Comparison of ENCODE assay signal across 8 cellular contexts in the genomic region with DNA sequence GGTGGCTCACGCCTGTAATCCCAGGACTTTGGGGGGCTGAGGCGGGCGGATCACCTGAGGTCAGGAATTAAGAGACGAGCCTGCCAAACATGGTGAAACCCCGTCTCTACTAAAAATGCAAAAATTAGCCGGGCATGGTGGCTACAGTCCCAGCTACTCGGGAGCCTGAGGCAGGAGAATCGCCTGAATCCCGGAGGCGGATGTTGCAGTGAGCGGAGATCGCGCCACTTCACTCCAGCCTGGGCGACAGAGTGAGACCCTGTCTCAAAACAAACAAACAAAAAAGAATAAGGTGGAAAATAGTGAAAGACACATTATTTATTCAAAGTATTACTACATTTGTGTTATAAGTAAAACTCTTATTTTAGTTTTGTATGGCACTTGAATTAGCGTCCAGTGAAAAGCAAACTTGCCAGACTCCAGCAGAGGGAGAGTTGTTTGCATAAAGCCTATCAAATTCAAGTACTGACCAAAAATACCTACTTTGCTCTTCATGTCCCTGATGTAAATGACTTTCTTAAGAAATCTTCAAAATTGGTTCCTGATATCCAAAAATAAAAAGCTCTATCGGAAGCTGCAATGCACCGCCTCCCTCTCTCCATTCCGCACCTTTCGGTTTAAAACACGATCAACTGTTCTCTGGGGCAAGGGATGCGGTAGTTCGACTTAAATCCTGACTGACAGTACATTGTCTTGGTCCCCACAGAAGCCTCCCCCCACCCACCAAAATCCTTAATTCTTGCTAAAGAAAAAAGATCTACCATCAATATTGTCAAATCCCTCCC. TPM values are rescaled to one million over a fixed set of nuclear protein-coding genes. Genes with fewer than 3 reads are reported as not detected.
DNase-seq lines count a peak whose midpoint lies in the region; ATAC-seq lines count a peak whose summit lies in the region.

No MANE protein-coding gene starts in this region.

- no peaks in the 10 kb centered on the region for H3K9me3 ChIP-seq in iPS-15b (ENCODE audit: control insufficient read depth, insufficient read depth, low read length)

- H3K4me3 Mint-ChIP-seq in activated CD8-positive, alpha-beta T cell treated with anti-CD3 and anti-CD28 coated beads, Interleukin-2, amount 10 ng/mL, durations not matched to agents 7 days and 5 days = peak overlapping the region; percentile 98
- peak overlapping the region; percentile 98 for H3K4me3 Mint-ChIP-seq in stimulated activated effector memory CD8-positive, alpha-beta T cell treated with anti-CD3 and anti-CD28 coated beads, Interleukin-12 subunit alpha, Interleukin-12 subunit beta, amount 100 ng/mL, for 72 hours

- POLR2A ChIA-PET in activated CD8-positive, alpha-beta T cell treated with anti-CD3 and anti-CD28 coated beads, Interleukin-2, amount 10 ng/mL, durations not matched to agents 7 days and 5 days (lab: Charles Lee) = interaction anchor here (1.1 to 1.9 kb wide), 4 partner anchors 79 to 330 kb away, joined by 3 to 11 read pairs (median 6); partner anchors contain the start of genes GABPB1 and SPPL2A

- peak overlapping the region; percentile 96 for H3K9ac ChIP-seq in iPS-15b (ENCODE audit: low read depth, low read length)

- H3K36me3 ChIP-seq in iPS-15b (ENCODE audit: control insufficient read depth, insufficient read depth, low read length) = no peaks in the 10 kb centered on the region

- peak overlapping the region; percentile 98 for H3K27ac Mint-ChIP-seq in activated CD8-positive, alpha-beta T cell treated with anti-CD3 and anti-CD28 coated beads, Interleukin-2, amount 10 ng/mL, durations not matched to agents 7 days and 5 days
- peak overlapping the region; percentile 88 for H3K27ac Mint-ChIP-seq in stimulated activated effector memory CD8-positive, alpha-beta T cell treated with anti-CD3 and anti-CD28 coated beads, Interleukin-12 subunit alpha, Interleukin-12 subunit beta, amount 100 ng/mL, for 72 hours

- peak overlapping the region; percentile 93 for H3K4me3 ChIP-seq in iPS-15b (ENCODE audit: low read depth, low read length)

- peaks cover 36% of the 10 kb centered on the region for H3K36me3 Mint-ChIP-seq in activated CD8-positive, alpha-beta T cell treated with anti-CD3 and anti-CD28 coated beads, Interleukin-2, amount 10 ng/mL, durations not matched to agents 7 days and 5 days (ENCODE audit: low read depth)
- H3K36me3 Mint-ChIP-seq in stimulated activated effector memory CD8-positive, alpha-beta T cell treated with anti-CD3 and anti-CD28 coated beads, Interleukin-12 subunit alpha, Interleukin-12 subunit beta, amount 100 ng/mL, for 72 hours = peaks cover 65% of the 10 kb centered on the region

- H3K27me3 ChIP-seq in iPS-15b (ENCODE audit: control insufficient read depth, insufficient read depth, low read length) = no peaks in the 10 kb centered on the region

- no peak for ATAC-seq in activated CD8-positive, alpha-beta T cell treated with anti-CD3 and anti-CD28 coated beads, Interleukin-2, amount 10 ng/mL, durations not matched to agents 7 days and 5 days
- ATAC-seq in stimulated activated effector memory CD8-positive, alpha-beta T cell treated with anti-CD3 and anti-CD28 coated beads, Interleukin-12 subunit alpha, Interleukin-12 subunit beta, amount 100 ng/mL, for 72 hours = no peak
- ATAC-seq in HG02870 (IDR thresholded peaks at IDR 0.05; ENCODE audit: unreplicated experiment) = no peak

- DNase-seq in NCI-H82 (lab: John Stamatoyannopoulos, UW) (peak; percentile 56), NCI-H82 treated with DMSO at 0.1 percent for 48 hours (lab: John Stamatoyannopoulos, UW; ENCODE audit: unreplicated experiment) (no peak), NOMO-1 treated with DMSO at 0.1 percent for 48 hours (lab: John Stamatoyannopoulos, UW; ENCODE audit: unreplicated experiment) (no peak), anterior cingulate cortex (lab: John Stamatoyannopoulos, UW) (no peak)
- DNase-seq in activated CD8-positive, alpha-beta T cell treated with anti-CD3 and anti-CD28 coated beads, Interleukin-2, amount 10 ng/mL, durations not matched to agents 7 days and 5 days = peak; percentile 26
- peak in 1 of 2 donors; percentile 46 for DNase-seq in stimulated activated effector memory CD8-positive, alpha-beta T cell treated with anti-CD3 and anti-CD28 coated beads, Interleukin-12 subunit alpha, Interleukin-12 subunit beta, amount 100 ng/mL, for 72 hours (ENCODE audit: low spot score in 2 of 2)

- peaks cover 50% of the 10 kb centered on the region for H3K4me1 Mint-ChIP-seq in activated CD8-positive, alpha-beta T cell treated with anti-CD3 and anti-CD28 coated beads, Interleukin-2, amount 10 ng/mL, durations not matched to agents 7 days and 5 days (ENCODE audit: low read depth)
- peaks cover 64% of the 10 kb centered on the region for H3K4me1 Mint-ChIP-seq in stimulated activated effector memory CD8-positive, alpha-beta T cell treated with anti-CD3 and anti-CD28 coated beads, Interleukin-12 subunit alpha, Interleukin-12 subunit beta, amount 100 ng/mL, for 72 hours

- CTCF ChIA-PET in activated CD8-positive, alpha-beta T cell treated with anti-CD3 and anti-CD28 coated beads, Interleukin-2, amount 10 ng/mL, durations not matched to agents 7 days and 5 days (lab: Charles Lee) = interaction anchor here (1.5 kb wide), 1 partner anchor 11 kb away, joined by 4 read pairs; no protein-coding TSS in a partner anchor

- no peaks in the 10 kb centered on the region for H3K4me1 ChIP-seq in iPS-15b (ENCODE audit: control insufficient read depth, insufficient read depth, low read length)

- H3K9me3 Mint-ChIP-seq in activated CD8-positive, alpha-beta T cell treated with anti-CD3 and anti-CD28 coated beads, Interleukin-2, amount 10 ng/mL, durations not matched to agents 7 days and 5 days (ENCODE audit: insufficient read depth) = no peaks in the 10 kb centered on the region
- no peaks in the 10 kb centered on the region for H3K9me3 Mint-ChIP-seq in stimulated activated effector memory CD8-positive, alpha-beta T cell treated with anti-CD3 and anti-CD28 coated beads, Interleukin-12 subunit alpha, Interleukin-12 subunit beta, amount 100 ng/mL, for 72 hours

- no peaks in the 10 kb centered on the region for H3K27me3 Mint-ChIP-seq in activated CD8-positive, alpha-beta T cell treated with anti-CD3 and anti-CD28 coated beads, Interleukin-2, amount 10 ng/mL, durations not matched to agents 7 days and 5 days (ENCODE audit: low read depth)

RNA-seq across cellular contexts. Expression of gene TRPM7, which starts 1.2 kb away (rescaled TPM):
- 10 to 100 TPM; 38.0 to 40.2 TPM for total RNA-seq in activated CD8-positive, alpha-beta T cell treated with anti-CD3 and anti-CD28 coated beads, Interleukin-2, amount 10 ng/mL, durations not matched to agents 7 days and 5 days

Comparison
In these comparisons a context has a peak if more than half of its experiments do, and no peak if none do; other contexts are left out.
1. DNase-seq: peak in NCI-H82 (single experiment) and activated CD8-positive, alpha-beta T cell treated with anti-CD3 and anti-CD28 coated beads, Interleukin-2, amount 10 ng/mL, durations not matched to agents 7 days and 5 days (single experiment); none in NCI-H82 treated with DMSO at 0.1 percent for 48 hours (single experiment), NOMO-1 treated with DMSO at 0.1 percent for 48 hours (single experiment) and anterior cingulate cortex (0 of 58).